9 cellular contexts compared by ENCODE assay signal in genomic region chr13:62357887-62358645, GRCh38.
DNase-seq lines count a peak whose midpoint lies in the region; ATAC-seq and TF ChIP-seq lines count a peak whose summit lies in the region.
"Had no signal": no experiment of that assay in that cellular context is flagged by ENCODE, and none has a peak within 500 bp of the region (broad histone marks: within the 10 kb centered on the region; RNA-seq: fewer than 3 reads in every experiment).

No MANE protein-coding gene starts in this region.

- no peaks in the 10 kb centered on the region for H3K27me3 Mint-ChIP-seq in endodermal cell (ENCODE audit: insufficient read depth)

- H3K4me3 Mint-ChIP-seq in endodermal cell, result no peak overlapping the region

- TF ChIP-seq CTCF in GM12864 (IDR thresholded peaks at IDR 0.05; ENCODE audit: low read depth, low read length, missing control alignments) (peak; percentile 63), endodermal cell (conservative IDR thresholded peaks at IDR 0.05) (peak; percentile 95)

- H3K27me3 ChIP-seq in endodermal cell (ENCODE audit: control insufficient read depth, insufficient read depth, low read length, poor library complexity, severe bottlenecking), result no peaks in the 10 kb centered on the region
- H3K27me3 ChIP-seq: SJSA1 had no signal

- H3K9ac ChIP-seq in endodermal cell (ENCODE audit: extremely low read depth, low read length, poor library complexity, severe bottlenecking), result no peak overlapping the region

- H3K27ac Mint-ChIP-seq in endodermal cell, result peak overlapping the region; percentile 82

- H3K36me3 ChIP-seq in endodermal cell (ENCODE audit: control insufficient read depth, insufficient read depth, low read length), result no peaks in the 10 kb centered on the region
- H3K36me3 ChIP-seq: SJSA1 had no signal

- peak; percentile 5 for DNase-seq in GM12864 (ENCODE audit: low read depth)
- peak; percentile 46 for DNase-seq in NCI-H460 (ENCODE audit: extremely low read depth, low read depth)
- DNase-seq in endodermal cell, result peak; percentile 88
- DNase-seq in stromal cell of bone marrow (ENCODE audit: low read depth), result peak; percentile 1
- DNase-seq in occipital lobe (lab: John Stamatoyannopoulos, UW), result no peak

- WGBS in endodermal cell (ENCODE audit: insufficient coverage in 1 of 2, insufficient read length in 1 of 2), 2 experiments, result 31% methylated on average over 2 of the region's 2 CpGs; no CpG with 5 or more reads in 1 of the 2 experiments

- no peaks in the 10 kb centered on the region for H3K9me3 ChIP-seq in endodermal cell (ENCODE audit: control insufficient read depth, low read length)
- H3K9me3 ChIP-seq: SJSA1 had no signal

- H3K36me3 Mint-ChIP-seq in endodermal cell (ENCODE audit: low read depth), result no peaks in the 10 kb centered on the region

- H3K4me1 ChIP-seq in endodermal cell (ENCODE audit: control insufficient read depth, insufficient read depth, low read length), result peaks cover 7% of the 10 kb centered on the region
- H3K4me1 ChIP-seq: SJSA1 had no signal

- peaks cover 11% of the 10 kb centered on the region for H3K4me1 Mint-ChIP-seq in endodermal cell

- no peak overlapping the region for H3K27ac ChIP-seq in endodermal cell (ENCODE audit: low read depth, low read length)
- H3K27ac ChIP-seq: SJSA1 had no signal

- ATAC-seq in HG02623 (IDR thresholded peaks at IDR 0.05; ENCODE audit: unreplicated experiment) (peak; percentile 88), HG03139 (IDR thresholded peaks at IDR 0.05; ENCODE audit: unreplicated experiment) (no peak)
- no peak for ATAC-seq in activated CD4-positive, CD25-positive, alpha-beta regulatory T cell treated with anti-CD3 and anti-CD28 coated beads, Interleukin-2, amount 50 U/mL, for 24 hours

- H3K4me3 ChIP-seq in GM12864 (ENCODE audit: low read depth, low read length) (no peak overlapping the region), endodermal cell (ENCODE audit: low read length) (no peak overlapping the region)
- H3K4me3 ChIP-seq: SJSA1 had no signal

- no peaks in the 10 kb centered on the region for H3K9me3 Mint-ChIP-seq in endodermal cell
